1 cellular context compared by ENCODE assay signal in the genomic region with DNA sequence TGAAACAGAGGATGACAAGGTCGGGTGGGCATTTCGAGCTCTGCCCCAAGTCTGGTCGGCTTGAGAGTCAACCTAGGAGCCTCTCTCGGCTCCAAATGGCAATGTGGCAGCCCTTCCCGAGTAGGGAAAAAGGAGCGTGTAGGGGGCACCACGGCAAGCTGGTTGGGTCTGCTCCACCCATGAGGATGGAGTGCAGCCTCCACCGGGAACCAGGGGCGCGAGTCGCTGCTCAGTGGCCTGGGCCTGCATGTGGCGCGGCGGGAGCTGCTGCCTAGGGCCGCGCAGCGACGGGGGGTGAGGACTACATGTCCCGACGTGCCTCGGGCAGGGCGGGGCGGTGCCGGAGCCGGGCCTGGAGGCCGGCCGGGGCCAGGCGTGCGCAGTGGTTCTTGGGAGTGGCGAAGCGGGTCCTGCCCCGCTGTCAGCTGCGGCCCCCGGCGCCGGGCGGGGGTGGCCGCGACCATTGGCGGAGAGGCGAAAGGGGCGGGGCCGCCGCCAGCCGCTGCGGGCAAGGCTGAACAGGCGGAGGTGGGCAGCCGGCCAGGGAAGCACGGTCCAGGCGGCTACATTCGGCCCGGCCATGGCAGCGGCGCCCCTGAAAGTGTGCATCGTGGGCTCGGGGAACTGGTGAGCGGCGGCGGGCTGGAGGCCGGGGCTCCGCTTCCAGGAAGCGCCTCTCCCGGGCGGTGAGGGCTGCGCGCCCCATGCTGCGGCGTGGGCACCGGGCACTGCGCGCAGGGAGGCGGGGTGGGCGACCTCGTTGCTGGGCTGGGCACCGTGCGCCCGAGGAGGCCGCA.
TF ChIP-seq lines count a peak whose summit lies in the region.

Gene GPD1L, plus strand, starts transcription at position 489 of the 797 bp plus-strand sequence. Its CDS starts 92 bp downstream, at position 581.

TF ChIP-seq in HepG2, 621 proteins besides CTCF, POLR2A, EP300 and RAD21 (continued from another document and continues in another):
- TF ChIP-seq, protein P1, sequence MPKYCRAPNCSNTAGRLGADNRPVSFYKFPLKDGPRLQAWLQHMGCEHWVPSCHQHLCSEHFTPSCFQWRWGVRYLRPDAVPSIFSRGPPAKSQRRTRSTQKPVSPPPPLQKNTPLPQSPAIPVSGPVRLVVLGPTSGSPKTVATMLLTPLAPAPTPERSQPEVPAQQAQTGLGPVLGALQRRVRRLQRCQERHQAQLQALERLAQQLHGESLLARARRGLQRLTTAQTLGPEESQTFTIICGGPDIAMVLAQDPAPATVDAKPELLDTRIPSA (CRISPR knock-in tag; IDR thresholded peaks at IDR 0.05; ENCODE audit: borderline replicate concordance): no peak
- TF ChIP-seq ZNF709 (CRISPR knock-in tag; IDR thresholded peaks at IDR 0.05) (peak; percentile 61), ZFP36 (IDR thresholded peaks at IDR 0.05; ENCODE audit: borderline replicate concordance, low read depth, low read length, partially characterized antibody) (no peak), FOXO1 (CRISPR knock-in tag; IDR thresholded peaks at IDR 0.05) (peak; percentile 58; the same call in 1 of the 2 replicates), CREB1 (IDR thresholded peaks at IDR 0.05) (no peak), CREB1 (CRISPR knock-in tag; IDR thresholded peaks at IDR 0.05) (no peak), PREB (CRISPR knock-in tag; IDR thresholded peaks at IDR 0.05) (no peak), ZNF18 (CRISPR knock-in tag; IDR thresholded peaks at IDR 0.05; ENCODE audit: insufficient replicate concordance) (no peak), JARID2 (CRISPR knock-in tag; IDR thresholded peaks at IDR 0.05; ENCODE audit: insufficient replicate concordance) (no peak), TOPORS (CRISPR knock-in tag; IDR thresholded peaks at IDR 0.05) (0 out of 2 replicates have a peak, but pooled peaks have one; percentile 36), MEIS1 (CRISPR knock-in tag; IDR thresholded peaks at IDR 0.05; ENCODE audit: borderline replicate concordance) (peak; percentile 77), ZBTB44 (CRISPR knock-in tag; IDR thresholded peaks at IDR 0.05) (no peak), SMAD3 (CRISPR knock-in tag; IDR thresholded peaks at IDR 0.05) (no peak), ZNF251 (CRISPR knock-in tag; IDR thresholded peaks at IDR 0.05) (no peak), ZNF660 (CRISPR knock-in tag; IDR thresholded peaks at IDR 0.05; ENCODE audit: borderline replicate concordance, low read depth) (no peak), ZFX (CRISPR knock-in tag; IDR thresholded peaks at IDR 0.05; ENCODE audit: low read depth) (peak; percentile 99), SIN3B (IDR thresholded peaks at IDR 0.05; ENCODE audit: low read length) (no peak), GTF3A (CRISPR knock-in tag; conservative IDR thresholded peaks at IDR 0.05) (peak; percentile 22; the same call in 1 of the 2 replicates), HOXA3 (CRISPR knock-in tag; IDR thresholded peaks at IDR 0.05) (peak; percentile 76), ZNF713 (CRISPR knock-in tag; IDR thresholded peaks at IDR 0.05) (no peak), ZFP41 (CRISPR knock-in tag; IDR thresholded peaks at IDR 0.05; ENCODE audit: borderline replicate concordance) (no peak), ZKSCAN8 (CRISPR knock-in tag; IDR thresholded peaks at IDR 0.05; ENCODE audit: borderline replicate concordance) (no peak), TIGD3 (CRISPR knock-in tag; IDR thresholded peaks at IDR 0.05; ENCODE audit: borderline replicate concordance) (no peak), ZSCAN25 (CRISPR knock-in tag; IDR thresholded peaks at IDR 0.05) (no peak), MED1 (CRISPR knock-in tag; IDR thresholded peaks at IDR 0.05) (peak; percentile 24; the same call in 1 of the 2 replicates), FOXP1 (IDR thresholded peaks at IDR 0.05) (no peak), FOXP1 (CRISPR knock-in tag; IDR thresholded peaks at IDR 0.05) (no peak), SP140L (CRISPR knock-in tag; IDR thresholded peaks at IDR 0.05; ENCODE audit: borderline replicate concordance) (no peak), CENPBD1 (CRISPR knock-in tag; IDR thresholded peaks at IDR 0.05; ENCODE audit: borderline replicate concordance, low read depth) (no peak), ZNF225 (CRISPR knock-in tag; IDR thresholded peaks at IDR 0.05) (no peak; the same call in 1 of the 2 replicates), SMAD9 (CRISPR knock-in tag; IDR thresholded peaks at IDR 0.05) (no peak; the same call in 1 of the 2 replicates), ZNF343 (CRISPR knock-in tag; IDR thresholded peaks at IDR 0.05) (peak; percentile 62; the same call in 1 of the 2 replicates), ZNF589 (CRISPR knock-in tag; conservative IDR thresholded peaks at IDR 0.05) (no peak), ZNF652 (CRISPR knock-in tag; IDR thresholded peaks at IDR 0.05; ENCODE audit: borderline replicate concordance, low read depth) (no peak), KLF16 (CRISPR knock-in tag; IDR thresholded peaks at IDR 0.05) (no peak), XBP1 (CRISPR knock-in tag; IDR thresholded peaks at IDR 0.05) (no peak), ZNF768 (CRISPR knock-in tag; IDR thresholded peaks at IDR 0.05) (peak; percentile 41; the same call in 1 of the 2 replicates), ZNF274 (CRISPR knock-in tag; IDR thresholded peaks at IDR 0.05) (no peak; the same call in none of the 2 replicates)
- TF ChIP-seq, protein P2, sequence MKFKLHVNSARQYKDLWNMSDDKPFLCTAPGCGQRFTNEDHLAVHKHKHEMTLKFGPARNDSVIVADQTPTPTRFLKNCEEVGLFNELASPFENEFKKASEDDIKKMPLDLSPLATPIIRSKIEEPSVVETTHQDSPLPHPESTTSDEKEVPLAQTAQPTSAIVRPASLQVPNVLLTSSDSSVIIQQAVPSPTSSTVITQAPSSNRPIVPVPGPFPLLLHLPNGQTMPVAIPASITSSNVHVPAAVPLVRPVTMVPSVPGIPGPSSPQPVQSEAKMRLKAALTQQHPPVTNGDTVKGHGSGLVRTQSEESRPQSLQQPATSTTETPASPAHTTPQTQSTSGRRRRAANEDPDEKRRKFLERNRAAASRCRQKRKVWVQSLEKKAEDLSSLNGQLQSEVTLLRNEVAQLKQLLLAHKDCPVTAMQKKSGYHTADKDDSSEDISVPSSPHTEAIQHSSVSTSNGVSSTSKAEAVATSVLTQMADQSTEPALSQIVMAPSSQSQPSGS (CRISPR knock-in tag; IDR thresholded peaks at IDR 0.05): no peak
- TF ChIP-seq, protein P3, sequence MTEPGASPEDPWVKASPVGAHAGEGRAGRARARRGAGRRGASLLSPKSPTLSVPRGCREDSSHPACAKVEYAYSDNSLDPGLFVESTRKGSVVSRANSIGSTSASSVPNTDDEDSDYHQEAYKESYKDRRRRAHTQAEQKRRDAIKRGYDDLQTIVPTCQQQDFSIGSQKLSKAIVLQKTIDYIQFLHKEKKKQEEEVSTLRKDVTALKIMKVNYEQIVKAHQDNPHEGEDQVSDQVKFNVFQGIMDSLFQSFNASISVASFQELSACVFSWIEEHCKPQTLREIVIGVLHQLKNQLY (CRISPR knock-in tag; IDR thresholded peaks at IDR 0.05): no peak
- TF ChIP-seq, protein P4, sequence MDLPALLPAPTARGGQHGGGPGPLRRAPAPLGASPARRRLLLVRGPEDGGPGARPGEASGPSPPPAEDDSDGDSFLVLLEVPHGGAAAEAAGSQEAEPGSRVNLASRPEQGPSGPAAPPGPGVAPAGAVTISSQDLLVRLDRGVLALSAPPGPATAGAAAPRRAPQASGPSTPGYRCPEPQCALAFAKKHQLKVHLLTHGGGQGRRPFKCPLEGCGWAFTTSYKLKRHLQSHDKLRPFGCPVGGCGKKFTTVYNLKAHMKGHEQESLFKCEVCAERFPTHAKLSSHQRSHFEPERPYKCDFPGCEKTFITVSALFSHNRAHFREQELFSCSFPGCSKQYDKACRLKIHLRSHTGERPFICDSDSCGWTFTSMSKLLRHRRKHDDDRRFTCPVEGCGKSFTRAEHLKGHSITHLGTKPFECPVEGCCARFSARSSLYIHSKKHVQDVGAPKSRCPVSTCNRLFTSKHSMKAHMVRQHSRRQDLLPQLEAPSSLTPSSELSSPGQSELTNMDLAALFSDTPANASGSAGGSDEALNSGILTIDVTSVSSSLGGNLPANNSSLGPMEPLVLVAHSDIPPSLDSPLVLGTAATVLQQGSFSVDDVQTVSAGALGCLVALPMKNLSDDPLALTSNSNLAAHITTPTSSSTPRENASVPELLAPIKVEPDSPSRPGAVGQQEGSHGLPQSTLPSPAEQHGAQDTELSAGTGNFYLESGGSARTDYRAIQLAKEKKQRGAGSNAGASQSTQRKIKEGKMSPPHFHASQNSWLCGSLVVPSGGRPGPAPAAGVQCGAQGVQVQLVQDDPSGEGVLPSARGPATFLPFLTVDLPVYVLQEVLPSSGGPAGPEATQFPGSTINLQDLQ (CRISPR knock-in tag; IDR thresholded peaks at IDR 0.05): no peak
- TF ChIP-seq, protein P5, sequence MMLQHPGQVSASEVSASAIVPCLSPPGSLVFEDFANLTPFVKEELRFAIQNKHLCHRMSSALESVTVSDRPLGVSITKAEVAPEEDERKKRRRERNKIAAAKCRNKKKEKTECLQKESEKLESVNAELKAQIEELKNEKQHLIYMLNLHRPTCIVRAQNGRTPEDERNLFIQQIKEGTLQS (CRISPR knock-in tag; IDR thresholded peaks at IDR 0.05): no peak; the same call in 1 of the 2 replicates
- TF ChIP-seq, protein P6, sequence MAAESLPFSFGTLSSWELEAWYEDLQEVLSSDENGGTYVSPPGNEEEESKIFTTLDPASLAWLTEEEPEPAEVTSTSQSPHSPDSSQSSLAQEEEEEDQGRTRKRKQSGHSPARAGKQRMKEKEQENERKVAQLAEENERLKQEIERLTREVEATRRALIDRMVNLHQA (CRISPR knock-in tag; IDR thresholded peaks at IDR 0.05): no peak
- TF ChIP-seq, protein P7, sequence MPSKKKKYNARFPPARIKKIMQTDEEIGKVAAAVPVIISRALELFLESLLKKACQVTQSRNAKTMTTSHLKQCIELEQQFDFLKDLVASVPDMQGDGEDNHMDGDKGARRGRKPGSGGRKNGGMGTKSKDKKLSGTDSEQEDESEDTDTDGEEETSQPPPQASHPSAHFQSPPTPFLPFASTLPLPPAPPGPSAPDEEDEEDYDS (CRISPR knock-in tag; IDR thresholded peaks at IDR 0.05): no peak; the same call in 1 of the 2 replicates
